8 cellular contexts compared by ENCODE assay signal in the genomic region with DNA sequence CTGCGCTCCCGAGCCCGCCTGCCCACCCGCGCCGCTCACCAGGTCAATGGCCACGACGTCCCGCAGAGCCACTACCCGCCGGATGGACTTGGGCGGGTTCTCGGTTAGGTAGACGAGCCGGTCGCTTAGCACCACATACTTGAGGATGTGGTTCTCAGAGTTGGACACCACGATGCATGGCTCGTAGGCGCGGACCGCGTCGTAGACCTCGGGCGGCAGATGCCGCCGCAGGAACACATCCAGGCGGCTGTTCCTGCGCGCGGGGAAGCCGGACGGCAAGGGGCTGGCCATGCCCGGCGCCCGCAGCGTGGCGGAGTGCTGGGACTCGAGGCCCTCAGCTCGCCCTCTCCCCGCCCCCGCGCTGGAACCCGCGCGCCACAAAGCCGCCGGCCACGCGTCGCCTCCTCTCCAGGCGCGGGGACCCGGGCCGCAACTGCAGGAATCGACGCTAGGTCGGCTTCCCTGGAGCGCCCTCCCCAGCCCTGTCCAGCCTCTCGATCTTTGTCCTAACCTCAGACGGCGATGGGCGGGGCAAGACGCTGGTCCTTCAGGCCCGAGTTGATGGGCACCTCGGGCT. TPM values are rescaled to one million over a fixed set of nuclear protein-coding genes. Genes with fewer than 3 reads are reported as not detected.
A peak's percentile ranks its signal among the peaks of the same experiment; 100 is the strongest.
DNase-seq lines count a peak whose midpoint lies in the region; ATAC-seq and TF ChIP-seq lines count a peak whose summit lies in the region.

A gene with protein sequence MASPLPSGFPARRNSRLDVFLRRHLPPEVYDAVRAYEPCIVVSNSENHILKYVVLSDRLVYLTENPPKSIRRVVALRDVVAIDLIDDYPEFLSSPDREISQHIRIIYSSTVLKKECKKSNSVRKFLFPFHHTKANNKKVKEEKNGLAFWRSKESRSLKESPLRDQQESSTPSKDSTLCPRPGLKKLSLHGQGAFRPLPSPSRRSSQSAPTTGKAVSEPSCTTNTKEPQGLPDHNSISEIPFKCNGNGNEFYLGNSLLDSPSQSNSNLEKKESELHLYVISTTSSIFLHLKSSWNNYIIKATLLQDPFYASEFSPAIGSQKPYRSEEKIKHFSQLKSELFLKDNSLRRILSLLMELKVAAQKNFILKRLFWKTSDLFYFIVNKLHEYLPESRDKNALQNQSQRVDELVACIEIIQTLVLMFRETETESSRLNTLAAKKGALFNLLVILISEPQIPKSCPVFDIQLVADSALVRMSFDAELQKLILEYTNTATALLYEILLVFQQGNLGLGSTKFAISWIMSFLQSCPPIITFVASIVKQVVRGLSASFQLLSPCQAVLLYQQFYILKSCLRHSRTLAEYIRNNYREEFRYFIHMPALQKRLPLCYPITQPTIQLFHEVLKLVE (minus strand): TSS at position 484 of the 577 bp plus-strand sequence. CDS start 193 bp downstream, at position 291.

- H3K36me3 ChIP-seq in Peyer's patch = no peaks in the 10 kb centered on the region

- H3K27me3 ChIP-seq in Peyer's patch = peaks cover 0 to 8% of the 10 kb centered on the region in 2 donors

- H3K9me3 Mint-ChIP-seq in effector memory CD8-positive, alpha-beta T cell = no peaks in the 10 kb centered on the region
- no peaks in the 10 kb centered on the region for H3K9me3 Mint-ChIP-seq in natural killer cell treated with Interleukin-12 subunit alpha and Interleukin-12 subunit beta and Interleukin-15 and Interleukin-18, amount 100 ng/mL, for 72 hours

- DNase-seq in DMS79 (lab: John Stamatoyannopoulos, UW) (peak; percentile 36), Peyer's patch (peak in 1 of 3 donors; percentile 56), AML-193 (lab: John Stamatoyannopoulos, UW) (no peak), NK-92 (lab: John Stamatoyannopoulos, UW; ENCODE audit: unreplicated experiment) (no peak), NCI-H2107 (lab: John Stamatoyannopoulos, UW) (no peak)
- DNase-seq in effector memory CD8-positive, alpha-beta T cell = no peak
- DNase-seq in natural killer cell treated with Interleukin-12 subunit alpha and Interleukin-12 subunit beta and Interleukin-15 and Interleukin-18, amount 100 ng/mL, for 72 hours (ENCODE audit: low spot score) = no peak
- no peak for DNase-seq in activated CD4-positive, CD25-positive, alpha-beta regulatory T cell (lab: John Stamatoyannopoulos, UW)

- H3K36me3 Mint-ChIP-seq in effector memory CD8-positive, alpha-beta T cell (ENCODE audit: insufficient read depth) = no peaks in the 10 kb centered on the region
- H3K36me3 Mint-ChIP-seq in natural killer cell treated with Interleukin-12 subunit alpha and Interleukin-12 subunit beta and Interleukin-15 and Interleukin-18, amount 100 ng/mL, for 72 hours = no peaks in the 10 kb centered on the region

- no peak for TF ChIP-seq POLR2A in Peyer's patch (IDR thresholded peaks at IDR 0.05)

- peak within 1 kb of the TSS; percentile 73 to 78 for H3K4me3 Mint-ChIP-seq in effector memory CD8-positive, alpha-beta T cell
- peak within 1 kb of the TSS; percentile 61 for H3K4me3 Mint-ChIP-seq in natural killer cell treated with Interleukin-12 subunit alpha and Interleukin-12 subunit beta and Interleukin-15 and Interleukin-18, amount 100 ng/mL, for 72 hours

- no peak for TF ChIP-seq CTCF in Peyer's patch (IDR thresholded peaks at IDR 0.05)

- H3K27ac Mint-ChIP-seq in effector memory CD8-positive, alpha-beta T cell = no peak within 1 kb of the TSS
- no peak within 1 kb of the TSS for H3K27ac Mint-ChIP-seq in natural killer cell treated with Interleukin-12 subunit alpha and Interleukin-12 subunit beta and Interleukin-15 and Interleukin-18, amount 100 ng/mL, for 72 hours

- ATAC-seq in effector memory CD8-positive, alpha-beta T cell (replicated peaks) = peak; percentile 68
- peak; percentile 71 to 72 for ATAC-seq in natural killer cell treated with Interleukin-12 subunit alpha and Interleukin-12 subunit beta and Interleukin-15 and Interleukin-18, amount 100 ng/mL, for 72 hours

- no peak within 1 kb of the TSS for H3K27ac ChIP-seq in Peyer's patch

- H3K4me3 ChIP-seq in Peyer's patch = peak within 1 kb of the TSS in 3 of 4 donors; percentile 30 to 46 (median 40)

- H3K27me3 Mint-ChIP-seq in effector memory CD8-positive, alpha-beta T cell = peaks cover 23 to 29% of the 10 kb centered on the region in 2 donors
- H3K27me3 Mint-ChIP-seq in natural killer cell treated with Interleukin-12 subunit alpha and Interleukin-12 subunit beta and Interleukin-15 and Interleukin-18, amount 100 ng/mL, for 72 hours = peaks cover 16 to 19% of the 10 kb centered on the region in 2 donors

- peaks cover 0 to 9% (median 0%) of the 10 kb centered on the region in 4 donors for H3K4me1 ChIP-seq in Peyer's patch

- no peaks in the 10 kb centered on the region for H3K9me3 ChIP-seq in Peyer's patch

- H3K4me1 Mint-ChIP-seq in effector memory CD8-positive, alpha-beta T cell (ENCODE audit: low read depth in 2 of 2) = peaks cover 6 to 9% of the 10 kb centered on the region in 2 donors
- peaks cover 0 to 2% of the 10 kb centered on the region in 2 donors for H3K4me1 Mint-ChIP-seq in natural killer cell treated with Interleukin-12 subunit alpha and Interleukin-12 subunit beta and Interleukin-15 and Interleukin-18, amount 100 ng/mL, for 72 hours (ENCODE audit: low read depth in 2 of 2)

RNA-seq across cellular contexts. Expression of the gene that starts here (rescaled TPM):
- not detected for total RNA-seq in Peyer's patch
- total RNA-seq in natural killer cell treated with Interleukin-12 subunit alpha and Interleukin-12 subunit beta and Interleukin-15 and Interleukin-18, amount 100 ng/mL, for 72 hours = not detected

Comparison
In these comparisons a context has a peak if more than half of its experiments do, and no peak if none do; other contexts are left out.
1. Peak in ATAC-seq in natural killer cell treated with Interleukin-12 subunit alpha and Interleukin-12 subunit beta and Interleukin-15 and Interleukin-18, amount 100 ng/mL, for 72 hours; RNA of the gene not detected or under 1 TPM.